ENCODE assay signal across 1 cellular context in genomic region chr15:74892313-74892712, GRCh38.
A peak's percentile ranks its signal among the peaks of the same experiment; 100 is the strongest.
TF ChIP-seq lines count a peak whose summit lies in the region.

No MANE protein-coding gene starts in this region.

TF ChIP-seq in HEK293, 187 proteins besides CTCF, POLR2A, EP300 and RAD21 (continued from another document):
- TF ChIP-seq ZNF148 (tag by site-specific recombination; IDR thresholded peaks at IDR 0.05; ENCODE audit: borderline replicate concordance) (no peak), ZNF544 (tag by site-specific recombination; IDR thresholded peaks at IDR 0.05) (no peak), PRDM10 (tag by site-specific recombination; IDR thresholded peaks at IDR 0.05) (peak; percentile 28; the same call in 1 of the 2 replicates), ZNF202 (tag by site-specific recombination; IDR thresholded peaks at IDR 0.05; ENCODE audit: borderline replicate concordance) (no peak), ZNF514 (tag by site-specific recombination; IDR thresholded peaks at IDR 0.05) (no peak), ZNF10 (tag by site-specific recombination; IDR thresholded peaks at IDR 0.05) (no peak), HIC1 (tag by site-specific recombination; IDR thresholded peaks at IDR 0.05) (peak; percentile 69)
TF ChIP-seq in HEK293: peak in this region for 2.
